In genomic region chr4:56129431-56129861, GRCh38 we compare ENCODE assay signal across 9 cellular contexts.
DNase-seq lines count a peak whose midpoint lies in the region; ATAC-seq, FAIRE-seq and TF ChIP-seq lines count a peak whose summit lies in the region.
"Had no signal": no experiment of that assay in that cellular context is flagged by ENCODE, and none has a peak within 500 bp of the region (broad histone marks: within the 10 kb centered on the region; RNA-seq: fewer than 3 reads in every experiment).

No MANE protein-coding gene starts in this region.

- H3K4me2 ChIP-seq in Loucy (ENCODE audit: low read depth, low read length, poor library complexity, severe bottlenecking), result no peak overlapping the region
- H3K4me2 ChIP-seq: BLaER1 had no signal

- H3K27ac ChIP-seq in small intestine (ENCODE audit: low read depth in 1 of 2, low read length in 1 of 2) (no peak overlapping the region), coronary artery (no peak overlapping the region)
- H3K27ac ChIP-seq: BLaER1 had no signal

- no peaks in the 10 kb centered on the region for H3F3A ChIP-seq in Loucy (ENCODE audit: low read depth)

- no peaks in the 10 kb centered on the region for H3K9me2 ChIP-seq in Loucy (replicated peaks; ENCODE audit: low read depth, low read length)

- WGBS in small intestine, 3 donors, result 39 to 60% (median 43%) methylated on average over 7 of the region's 7 CpGs

- H3K4me3 ChIP-seq in Loucy (ENCODE audit: low read length, poor library complexity, severe bottlenecking) (no peak overlapping the region), small intestine (ENCODE audit: low read depth in 1 of 2, low read length in 2 of 2) (no peak overlapping the region), coronary artery (no peak overlapping the region)
- H3K4me3 ChIP-seq: BLaER1 had no signal

- peak; percentile 22 to 40 for DNase-seq in SHP77 (lab: John Stamatoyannopoulos, UW)
- DNase-seq in SHP77 treated with DMSO at 0.1 percent for 48 hours (lab: John Stamatoyannopoulos, UW), result no peak
- DNase-seq in T47D (ENCODE audit: low read depth in 1 of 2, low spot score in 1 of 2), result peak; percentile 3 to 80
- peak; percentile 76 for DNase-seq in small intestine
- no peak for DNase-seq in coronary artery (ENCODE audit: low spot score)
- DNase-seq in DMS79 (lab: John Stamatoyannopoulos, UW), result no peak

- no peak overlapping the region for H2AFZ ChIP-seq in Loucy (ENCODE audit: low read length)

- no peaks in the 10 kb centered on the region for H4K20me1 ChIP-seq in Loucy (ENCODE audit: insufficient read depth, low read length, poor library complexity, severe bottlenecking)

- FAIRE-seq in small intestine (lab: Jason Lieb, UNC), result no peak

- TF ChIP-seq CTCF in Loucy (conservative IDR thresholded peaks at IDR 0.05; ENCODE audit: low read length) (peak; percentile 70), coronary artery (IDR thresholded peaks at IDR 0.05) (no peak)

- H3K79me2 ChIP-seq in Loucy (ENCODE audit: insufficient read depth, low read length), result no peaks in the 10 kb centered on the region

- H3K27me3 ChIP-seq in Loucy (ENCODE audit: insufficient read depth, low read length, poor library complexity, severe bottlenecking) (no peaks in the 10 kb centered on the region), small intestine (ENCODE audit: control insufficient read depth in 2 of 2, insufficient read depth in 2 of 2, low read length in 2 of 2) (no peaks in the 10 kb centered on the region)
- H3K27me3 ChIP-seq: BLaER1 had no signal

- no peaks in the 10 kb centered on the region for H3K9me3 ChIP-seq in Loucy (ENCODE audit: insufficient read depth, low read depth, low read length)
- no peaks in the 10 kb centered on the region for H3K9me3 ChIP-seq in small intestine (ENCODE audit: control insufficient read depth, low read depth)
- H3K9me3 ChIP-seq: BLaER1 had no signal

- H3K36me3 ChIP-seq in Loucy (ENCODE audit: insufficient read depth, low read length) (no peaks in the 10 kb centered on the region), small intestine (ENCODE audit: control insufficient read depth in 2 of 2, insufficient read depth in 2 of 2, low read length in 2 of 2) (no peaks in the 10 kb centered on the region)

- ATAC-seq in GM18873 (IDR thresholded peaks at IDR 0.05; ENCODE audit: low FRiP score, unreplicated experiment), result no peak

- no peak overlapping the region for H3K9ac ChIP-seq in Loucy (ENCODE audit: low read depth, low read length, poor library complexity, severe bottlenecking)
- H3K9ac ChIP-seq: BLaER1 had no signal

- in situ Hi-C loops in T47D (cut with HindIII; ENCODE audit: low pct_unique_long_range_greater_than_20kb, low sequenced_read_pairs), result no loop called here

- H3K4me1 ChIP-seq in Loucy (ENCODE audit: insufficient read depth, low read length, poor library complexity, severe bottlenecking), result no peaks in the 10 kb centered on the region
- H3K4me1 ChIP-seq in small intestine (ENCODE audit: control insufficient read depth in 2 of 2, insufficient read depth in 1 of 2, low read depth in 1 of 2, low read length in 1 of 2), result peaks cover 0 to 1% of the 10 kb centered on the region in 2 donors

Comparison
In these comparisons a context has a peak if more than half of its experiments do, and no peak if none do; other contexts are left out.
1. DNase-seq: peak in SHP77 (2 of 2), T47D (2 of 2) and small intestine (single experiment); none in SHP77 treated with DMSO at 0.1 percent for 48 hours (single experiment), coronary artery (single experiment) and DMS79 (single experiment).